Comparison of ENCODE assay signal across 19 cellular contexts in the genomic region with DNA sequence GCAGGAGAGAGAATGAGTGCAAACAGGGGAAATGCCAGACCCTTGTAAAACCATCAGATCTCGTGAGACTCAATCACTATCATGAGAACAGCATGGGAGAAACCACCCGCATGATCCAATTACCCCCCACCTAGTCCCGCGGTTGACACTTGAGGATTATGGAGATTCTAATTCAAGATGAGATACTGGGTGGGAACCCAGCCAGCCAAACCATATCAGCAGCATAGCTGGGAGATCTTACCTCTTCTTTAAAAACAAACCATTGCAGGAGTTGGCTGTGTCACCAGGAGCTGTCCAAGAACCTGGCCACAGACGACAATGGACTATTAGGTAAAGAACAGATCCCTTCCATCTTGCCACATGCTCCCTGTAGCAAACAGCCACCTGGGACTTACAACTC.
A peak's percentile ranks its signal among the peaks of the same experiment; 100 is the strongest.
DNase-seq lines count a peak whose midpoint lies in the region; ATAC-seq and TF ChIP-seq lines count a peak whose summit lies in the region.
"Had no signal": no experiment of that assay in that cellular context is flagged by ENCODE, and none has a peak within 500 bp of the region (broad histone marks: within the 10 kb centered on the region; RNA-seq: fewer than 3 reads in every experiment).

No MANE protein-coding gene starts in this region.

- no peaks in the 10 kb centered on the region for H3K36me3 ChIP-seq in right atrium auricular region
- H3K36me3 ChIP-seq: BLaER1 treated with 17β-estradiol and CSF1 and Interleukin-3, amounts not matched to agents 10 nM and 100 nM; HAP-1 had no signal

- H3K27ac ChIP-seq in right atrium auricular region = no peak overlapping the region
- H3K27ac ChIP-seq: 22Rv1; A549; BLaER1 treated with 17β-estradiol and CSF1 and Interleukin-3, amounts not matched to agents 10 nM and 100 nM; GM23248; HL-60 had no signal

- ATAC-seq in Right ventricle myocardium inferior (no peak), GM21723 (IDR thresholded peaks at IDR 0.05; ENCODE audit: unreplicated experiment) (no peak), HG03460 (IDR thresholded peaks at IDR 0.05; ENCODE audit: unreplicated experiment) (no peak)
- ATAC-seq: A549; CD8-positive, alpha-beta T cell; GM12878 had no signal

- H3K9me3 ChIP-seq in right atrium auricular region = peaks cover 0 to 12% of the 10 kb centered on the region in 2 donors
- H3K9me3 ChIP-seq: A549, HAP-1 had no signal

- H3K4me3 ChIP-seq in right atrium auricular region = no peak overlapping the region
- H3K4me3 ChIP-seq: A549; BLaER1 treated with 17β-estradiol and CSF1 and Interleukin-3, amounts not matched to agents 10 nM and 100 nM; GM12878; GM23248; HAP-1 had no signal

- H3K27me3 ChIP-seq in right atrium auricular region = no peaks in the 10 kb centered on the region
- H3K27me3 ChIP-seq: BLaER1 treated with 17β-estradiol and CSF1 and Interleukin-3, amounts not matched to agents 10 nM and 100 nM had no signal

- DNase-seq in NCI-H82 (lab: John Stamatoyannopoulos, UW) (peak; percentile 77), NCI-H82 treated with DMSO at 0.1 percent for 48 hours (lab: John Stamatoyannopoulos, UW; ENCODE audit: unreplicated experiment) (no peak), right atrium auricular region (ENCODE audit: low spot score) (peak; percentile 18), Right ventricle myocardium inferior (ENCODE audit: missing footprints) (no peak), islet precursor cell (peak; percentile 47), UCSD-AML1 (lab: John Stamatoyannopoulos, UW; ENCODE audit: unreplicated experiment) (no peak)
- DNase-seq: Calu3, DMS79 treated with DMSO at 0.1 percent for 48 hours, GF-D8, GM23248 had no signal

- H3K4me1 ChIP-seq in right atrium auricular region = no peaks in the 10 kb centered on the region
- H3K4me1 ChIP-seq: A549, HAP-1 had no signal

- intact Hi-C loops in Right ventricle myocardium inferior (cut with DNase I) = no loop called here

- TF ChIP-seq CTCF in right atrium auricular region (IDR thresholded peaks at IDR 0.05) = no peak

Comparison
In these comparisons a context has a peak if more than half of its experiments do, and no peak if none do; other contexts are left out.
1. DNase-seq: peak in NCI-H82 (single experiment), right atrium auricular region (single experiment) and islet precursor cell (single experiment); none in NCI-H82 treated with DMSO at 0.1 percent for 48 hours (single experiment), Right ventricle myocardium inferior (single experiment) and UCSD-AML1 (single experiment).